13 cellular contexts compared by ENCODE assay signal in genomic region chr1:9590945-9591668, GRCh38. TPM values are rescaled to one million over a fixed set of nuclear protein-coding genes. Genes with fewer than 3 reads are reported as not detected.
DNase-seq lines count a peak whose midpoint lies in the region; ATAC-seq and TF ChIP-seq lines count a peak whose summit lies in the region.
"Had no signal": no experiment of that assay in that cellular context is flagged by ENCODE, and none has a peak within 500 bp of the region (broad histone marks: within the 10 kb centered on the region; RNA-seq: fewer than 3 reads in every experiment).

No MANE protein-coding gene starts in this region.

- H3K9me2 ChIP-seq in SK-N-SH, result no peaks in the 10 kb centered on the region

- no peak for DNase-seq in SK-N-SH
- no peak for DNase-seq in activated naive CD8-positive, alpha-beta T cell treated with anti-CD3 and anti-CD28 coated beads for 36 hours
- peak; percentile 63 for DNase-seq in neural progenitor cell (ENCODE audit: low spot score)
- DNase-seq in foreskin melanocyte, result no peak
- no peak for DNase-seq in NCI-H524 treated with DMSO at 0.1 percent for 48 hours (lab: John Stamatoyannopoulos, UW)
- DNase-seq: colonic mucosa; stimulated activated CD8-positive, alpha-beta memory T cell treated with anti-CD3 and anti-CD28 coated beads, Interleukin-4, amount 100 ng/mL, for 48 hours had no signal

- no peak for TF ChIP-seq EP300 in SK-N-SH (IDR thresholded peaks at IDR 0.05; ENCODE audit: borderline replicate concordance in 1 of 2, low read depth in 1 of 2, low read length in 1 of 2)

- no peak for TF ChIP-seq RAD21 in SK-N-SH (IDR thresholded peaks at IDR 0.05; ENCODE audit: low read length)

- peaks cover 9% of the 10 kb centered on the region for H3K36me3 Mint-ChIP-seq in activated naive CD8-positive, alpha-beta T cell treated with anti-CD3 and anti-CD28 coated beads for 36 hours
- peaks cover 6% of the 10 kb centered on the region for H3K36me3 Mint-ChIP-seq in neural progenitor cell
- H3K36me3 Mint-ChIP-seq: memory B cell had no signal

- ATAC-seq in SK-N-SH treated with all-trans-retinoic acid at 6 μM for 48 hours (no peak), GM21825 (IDR thresholded peaks at IDR 0.05; ENCODE audit: unreplicated experiment) (no peak)

- no peak overlapping the region for H3K27ac Mint-ChIP-seq in activated naive CD8-positive, alpha-beta T cell treated with anti-CD3 and anti-CD28 coated beads for 36 hours
- peak overlapping the region; percentile 31 for H3K27ac Mint-ChIP-seq in neural progenitor cell
- H3K27ac Mint-ChIP-seq: memory B cell had no signal

- POLR2A ChIA-PET in SK-N-SH (lab: Yijun Ruan, JAX) (interaction anchor here (2.7 kb wide), 1 partner anchor 13 kb away, joined by 8 read pairs; no protein-coding TSS in a partner anchor), HEK293 (lab: Yijun Ruan, JAX) (interaction anchor here (1.2 kb wide), 1 partner anchor 227 kb away, joined by 7 read pairs; no protein-coding TSS in a partner anchor)

- peak overlapping the region in 1 of 2 experiments; percentile 93; a peak in 2 of 4 replicates for H3K27ac ChIP-seq in SK-N-SH (ENCODE audit: low read depth in 2 of 2, low read length in 1 of 2)
- H3K27ac ChIP-seq in HEK293 (ENCODE audit: extremely low read depth, low read depth, low read length), result no peak overlapping the region
- no peak overlapping the region for H3K27ac ChIP-seq in neural progenitor cell
- H3K27ac ChIP-seq: colonic mucosa, SK-N-MC, skin epidermis had no signal

- no peaks in the 10 kb centered on the region for H3K9me3 Mint-ChIP-seq in activated naive CD8-positive, alpha-beta T cell treated with anti-CD3 and anti-CD28 coated beads for 36 hours
- H3K9me3 Mint-ChIP-seq in neural progenitor cell, result no peaks in the 10 kb centered on the region
- H3K9me3 Mint-ChIP-seq: memory B cell had no signal

- H3K4me1 ChIP-seq in SK-N-SH (ENCODE audit: control insufficient read depth in 1 of 2, insufficient read depth in 2 of 2, low read depth in 1 of 2, low read length in 1 of 2) (peaks cover 26 to 66% of the 10 kb centered on the region in 2 experiments; a peak in 3 of 4 replicates), HEK293 (ENCODE audit: control insufficient read depth, insufficient read depth, low read length) (peaks cover 12% of the 10 kb centered on the region), neural progenitor cell (peaks cover 56% of the 10 kb centered on the region)
- H3K4me1 ChIP-seq: colonic mucosa had no signal

- WGBS in SK-N-SH (ENCODE audit: low lambda C conversion rate), result 88% methylated on average over 13 of the region's 19 CpGs

- no peaks in the 10 kb centered on the region for H3K27me3 Mint-ChIP-seq in activated naive CD8-positive, alpha-beta T cell treated with anti-CD3 and anti-CD28 coated beads for 36 hours
- peaks cover 6% of the 10 kb centered on the region for H3K27me3 Mint-ChIP-seq in neural progenitor cell (ENCODE audit: insufficient read depth, low read depth)
- H3K27me3 Mint-ChIP-seq: memory B cell had no signal

- peak overlapping the region; percentile 18 for H3K4me3 Mint-ChIP-seq in activated naive CD8-positive, alpha-beta T cell treated with anti-CD3 and anti-CD28 coated beads for 36 hours
- peak overlapping the region; percentile 93 for H3K4me3 Mint-ChIP-seq in neural progenitor cell

- H2AFZ ChIP-seq in SK-N-SH (ENCODE audit: low read depth) (no peak overlapping the region), neural progenitor cell (replicated peaks) (no peak overlapping the region)

- TF ChIP-seq CTCF in SK-N-SH (IDR thresholded peaks at IDR 0.05) (no peak), HEK293 (tag by site-specific recombination; IDR thresholded peaks at IDR 0.05) (no peak), neural progenitor cell (IDR thresholded peaks at IDR 0.05) (no peak)

- CTCF ChIA-PET in SK-N-SH (lab: Yijun Ruan, JAX), result interaction anchor here (1.1 to 7.0 kb wide), 7 partner anchors 13 to 302 kb away, joined by 3 to 51 read pairs (median 7); no protein-coding TSS in a partner anchor
- CTCF ChIA-PET in HEK293 (lab: Yijun Ruan, JAX), result interaction anchor here (0.5 to 2.2 kb wide), 4 partner anchors 25 to 322 kb away, joined by 4 to 7 read pairs (median 5); no protein-coding TSS in a partner anchor

- H3K9ac ChIP-seq in SK-N-SH (no peak overlapping the region), neural progenitor cell (no peak overlapping the region)

- no peaks in the 10 kb centered on the region for H3F3A ChIP-seq in SK-N-SH (replicated peaks; ENCODE audit: insufficient read depth)
- peaks cover 48% of the 10 kb centered on the region for H3F3A ChIP-seq in neural progenitor cell (ENCODE audit: low read depth)

- H3K4me2 ChIP-seq in SK-N-SH (0 out of 2 replicates have a peak overlapping the region, but pooled peaks have one; percentile 15), neural progenitor cell (peak overlapping the region; percentile 66)

- H3K27me3 ChIP-seq in SK-N-SH (ENCODE audit: insufficient read depth) (no peaks in the 10 kb centered on the region), neural progenitor cell (no peaks in the 10 kb centered on the region)
- H3K27me3 ChIP-seq: colonic mucosa had no signal

- H3K36me3 ChIP-seq in SK-N-SH (replicated peaks in 1 of 2; ENCODE audit: control insufficient read depth in 1 of 2, insufficient read depth in 2 of 2, low read length in 1 of 2) (no peaks in the 10 kb centered on the region), HEK293 (ENCODE audit: control insufficient read depth in 2 of 2, insufficient read depth in 1 of 2, low read length in 2 of 2) (peaks cover 0 to 34% of the 10 kb centered on the region in 2 experiments; a peak in 1 of 3 replicates), neural progenitor cell (no peaks in the 10 kb centered on the region)
- H3K36me3 ChIP-seq: colonic mucosa had no signal

- H3K79me2 ChIP-seq in SK-N-SH (ENCODE audit: insufficient read depth) (peaks cover 63% of the 10 kb centered on the region), neural progenitor cell (ENCODE audit: low read depth) (peaks cover 68% of the 10 kb centered on the region)

- H3K9me3 ChIP-seq in SK-N-SH, result no peaks in the 10 kb centered on the region
- no peaks in the 10 kb centered on the region for H3K9me3 ChIP-seq in HEK293 (ENCODE audit: control insufficient read depth, insufficient read depth, low read depth, low read length)
- no peaks in the 10 kb centered on the region for H3K9me3 ChIP-seq in neural progenitor cell (ENCODE audit: low read depth)
- H3K9me3 ChIP-seq: colonic mucosa had no signal

- peaks cover 32% of the 10 kb centered on the region; the same call in 1 of the 2 replicates for H4K20me1 ChIP-seq in SK-N-SH (ENCODE audit: insufficient read depth)
- H4K20me1 ChIP-seq in neural progenitor cell (ENCODE audit: low read depth), result peaks cover 69% of the 10 kb centered on the region

- H3K4me1 Mint-ChIP-seq in activated naive CD8-positive, alpha-beta T cell treated with anti-CD3 and anti-CD28 coated beads for 36 hours, result peaks cover 29% of the 10 kb centered on the region
- peaks cover 51% of the 10 kb centered on the region for H3K4me1 Mint-ChIP-seq in neural progenitor cell

- H3K4me3 ChIP-seq in SK-N-SH (ENCODE audit: low read depth in 2 of 2, low read length in 1 of 2) (no peak overlapping the region; a peak in 1 of 4 replicates), HEK293 (ENCODE audit: low read depth, low read length) (no peak overlapping the region), neural progenitor cell (peak overlapping the region; percentile 23)
- H3K4me3 ChIP-seq: colonic mucosa, skin epidermis had no signal

TF ChIP-seq in SK-N-SH, 30 proteins besides CTCF, POLR2A, EP300 and RAD21 (continues in another document):
- no peak for TF ChIP-seq USF2 (IDR thresholded peaks at IDR 0.05; ENCODE audit: borderline replicate concordance, low read depth, low read length)
- TF ChIP-seq MXI1 (IDR thresholded peaks at IDR 0.05; ENCODE audit: low read depth, low read length), result no peak

TF ChIP-seq in SK-N-SH treated with all-trans-retinoic acid at 6 μM for 48 hours, 23 proteins besides CTCF, POLR2A, EP300 and RAD21 (continues in another document):
- TF ChIP-seq ZFP3 (CRISPR knock-in tag; IDR thresholded peaks at IDR 0.05), result no peak
- TF ChIP-seq TOX (CRISPR knock-in tag; IDR thresholded peaks at IDR 0.05; ENCODE audit: borderline replicate concordance), result no peak
- TF ChIP-seq PPARA (CRISPR knock-in tag; IDR thresholded peaks at IDR 0.05; ENCODE audit: borderline replicate concordance), result no peak
- TF ChIP-seq GLIS3 (CRISPR knock-in tag; IDR thresholded peaks at IDR 0.05), result no peak
- no peak for TF ChIP-seq ARNTL (CRISPR knock-in tag; IDR thresholded peaks at IDR 0.05; ENCODE audit: borderline replicate concordance, low read depth)
- TF ChIP-seq ZC3H10 (CRISPR knock-in tag; IDR thresholded peaks at IDR 0.05), result no peak
- TF ChIP-seq ISL1 (CRISPR knock-in tag; IDR thresholded peaks at IDR 0.05), result no peak
- TF ChIP-seq RARB (CRISPR knock-in tag; IDR thresholded peaks at IDR 0.05), result no peak

TF ChIP-seq in HEK293, 187 proteins besides CTCF, POLR2A, EP300 and RAD21 (continues in another document):
- TF ChIP-seq KLF17 (tag by site-specific recombination; IDR thresholded peaks at IDR 0.05) (no peak), SP2 (tag by site-specific recombination; IDR thresholded peaks at IDR 0.05) (peak; percentile 11; the same call in 1 of the 2 replicates)

RNA-seq across cellular contexts. Expression of gene TMEM201, which starts 2.4 kb away (rescaled TPM):
- polyA plus RNA-seq in SK-N-SH (2012; rRNA removed), result 3.0 and 8.2 TPM in 2 replicates
- polyA plus RNA-seq in SK-N-SH (2012; cell fraction: cytosol; rRNA removed), result 2.7 and 5.1 TPM in 2 replicates
- polyA plus RNA-seq in SK-N-SH (2012; cell fraction: nucleus; rRNA removed), result 17.3 and 19.4 TPM in 2 replicates
- 10 to 100 TPM; 31.6 to 32.2 TPM for total RNA-seq in activated naive CD8-positive, alpha-beta T cell treated with anti-CD3 and anti-CD28 coated beads for 36 hours
- 1.9 and 7.3 TPM in 2 replicates for total RNA-seq in neural progenitor cell (ENCODE audit: low replicate concordance)

RNA-seq across cellular contexts. Expression of gene SLC25A33, which starts 51.8 kb away (rescaled TPM):
- 4.8 and 5.0 TPM in 2 replicates for polyA plus RNA-seq in SK-N-SH (2012; rRNA removed)
- 6.6 and 7.0 TPM in 2 replicates for polyA plus RNA-seq in SK-N-SH (2012; cell fraction: cytosol; rRNA removed)
- 1.5 and 2.8 TPM in 2 replicates for polyA plus RNA-seq in SK-N-SH (2012; cell fraction: nucleus; rRNA removed)
- total RNA-seq in activated naive CD8-positive, alpha-beta T cell treated with anti-CD3 and anti-CD28 coated beads for 36 hours, result 10 to 100 TPM; 11.1 to 13.2 TPM
- total RNA-seq in neural progenitor cell (ENCODE audit: low replicate concordance), result 19.0 and 20.8 TPM in 2 replicates
